ENCODE assay signal across 7 cellular contexts in genomic region chr16:89917773-89918452, GRCh38. TPM values are rescaled to one million over a fixed set of nuclear protein-coding genes. Genes with fewer than 3 reads are reported as not detected.
A peak's percentile ranks its signal among the peaks of the same experiment; 100 is the strongest.
DNase-seq lines count a peak whose midpoint lies in the region; ATAC-seq, FAIRE-seq and TF ChIP-seq lines count a peak whose summit lies in the region.

No MANE protein-coding gene starts in this region.

- H3K27ac Mint-ChIP-seq in chondrocyte (ENCODE audit: unreplicated experiment), result peak overlapping the region; percentile 77

- peak; percentile 83 for FAIRE-seq in GM18507 (lab: Jason Lieb, UNC)

- no peak for TF ChIP-seq CTCF in chondrocyte (IDR thresholded peaks at IDR 0.05)

- no peaks in the 10 kb centered on the region for H3K9me3 Mint-ChIP-seq in chondrocyte (ENCODE audit: low read depth)

- peak; percentile 70 for DNase-seq in GM18507 (ENCODE audit: extremely low spot score, insufficient read length, low read depth)
- peak; percentile 36 for DNase-seq in NCI-H2081 treated with DMSO at 0.1 percent for 48 hours (lab: John Stamatoyannopoulos, UW)
- peak; percentile 76 for DNase-seq in activated CD4-positive, CD25-positive, alpha-beta regulatory T cell treated with anti-CD3 and anti-CD28 coated beads, Interleukin-2, amount 50 U/mL, for 72 hours
- DNase-seq in chondrocyte (ENCODE audit: low spot score), result no peak
- DNase-seq in left lobe of liver (ENCODE audit: low spot score), result no peak
- DNase-seq in stimulated activated CD4-positive, alpha-beta T cell treated with anti-CD3 and anti-CD28 coated beads, TNF-alpha, amount 100 ng/mL, for 24 hours (ENCODE audit: low read depth in 3 of 3), result peak; percentile 49 to 76 (median 52)

- peaks cover 48% of the 10 kb centered on the region for H3K4me1 Mint-ChIP-seq in chondrocyte (ENCODE audit: low read depth)

- no peaks in the 10 kb centered on the region for H3K27me3 Mint-ChIP-seq in chondrocyte (ENCODE audit: low read depth)

- peak overlapping the region; percentile 71 for H3K4me3 Mint-ChIP-seq in chondrocyte (ENCODE audit: unreplicated experiment)

- H3K36me3 Mint-ChIP-seq in chondrocyte (ENCODE audit: low read depth), result no peaks in the 10 kb centered on the region

- ATAC-seq in HG02884 (IDR thresholded peaks at IDR 0.05; ENCODE audit: unreplicated experiment), result peak; percentile 71
- ATAC-seq in left lobe of liver, result peak; percentile 47

RNA-seq across cellular contexts. Expression of gene MC1R, which starts 0.7 kb away (rescaled TPM):
- total RNA-seq in chondrocyte (3.2 to 7.9 TPM (median 4.2 TPM) in 3 replicates), left lobe of liver (1.9 TPM)

RNA-seq across cellular contexts. Expression of gene TUBB3, which starts 5.2 kb away (rescaled TPM):
- total RNA-seq in chondrocyte (97.1 to 117 TPM (median 104 TPM) in 3 replicates), left lobe of liver (0.40 TPM)

RNA-seq across cellular contexts. Expression of gene DEF8, which starts 30.6 kb away (rescaled TPM):
- total RNA-seq in chondrocyte, result 69.0 to 77.4 TPM (median 70.4 TPM) in 3 replicates
- 29.2 TPM for total RNA-seq in left lobe of liver

RNA-seq across cellular contexts. Expression of gene TCF25, which starts 44.5 kb away (rescaled TPM):
- total RNA-seq in chondrocyte, result 200 to 237 TPM (median 212 TPM) in 3 replicates
- 83.8 TPM for total RNA-seq in left lobe of liver

Comparison
In these comparisons a context has a peak if more than half of its experiments do, and no peak if none do; other contexts are left out.
1. DNase-seq: peak in GM18507 (single experiment), NCI-H2081 treated with DMSO at 0.1 percent for 48 hours (single experiment), activated CD4-positive, CD25-positive, alpha-beta regulatory T cell treated with anti-CD3 and anti-CD28 coated beads, Interleukin-2, amount 50 U/mL, for 72 hours (single experiment) and stimulated activated CD4-positive, alpha-beta T cell treated with anti-CD3 and anti-CD28 coated beads, TNF-alpha, amount 100 ng/mL, for 24 hours (3 of 3); none in chondrocyte (single experiment) and left lobe of liver (single experiment).
2. RNA of gene TUBB3, which starts 5.2 kb away (total RNA-seq): 97.1 to 117 TPM in chondrocyte; 0.40 TPM in left lobe of liver (single experiment); every median in the first group is over 10 times any median in the second.